Comparison of ENCODE assay signal across 24 cellular contexts in the genomic region with DNA sequence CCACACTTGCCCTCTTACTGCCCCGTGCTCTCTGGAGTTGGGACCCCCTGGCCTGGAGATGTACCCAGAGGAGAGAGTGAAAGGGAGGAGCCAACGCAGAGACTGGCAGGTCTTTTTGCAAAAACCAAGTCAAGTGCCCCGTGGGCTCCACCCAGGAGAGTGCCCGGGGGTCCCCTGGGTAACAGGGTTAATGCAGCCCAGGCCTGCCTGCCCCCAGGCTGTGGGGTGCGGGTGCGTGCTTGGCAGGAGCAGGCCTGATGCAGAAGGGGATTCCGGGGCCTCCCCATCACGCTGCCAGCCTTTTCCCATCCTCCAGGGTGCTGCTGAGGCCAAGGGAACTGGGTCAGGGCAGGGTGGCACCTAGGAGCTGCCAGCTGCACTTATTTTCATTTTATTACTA.
"Had no signal": no experiment of that assay in that cellular context is flagged by ENCODE, and none has a peak within 500 bp of the region (broad histone marks: within the 10 kb centered on the region; RNA-seq: fewer than 3 reads in every experiment).

No MANE protein-coding gene starts in this region.

- DNase-seq: activated CD4-positive, alpha-beta T cell treated with anti-CD3 and anti-CD28 coated beads for 1 hour; activated CD4-positive, alpha-beta T cell treated with anti-CD3 and anti-CD28 coated beads, Interleukin-2, amount 10 ng/mL, durations not matched to agents 24 days and 14 days; activated CD4-positive, alpha-beta T cell treated with anti-CD3 and anti-CD28 coated beads, Interleukin-2, amount 50 U/mL, for 48 hours; activated gamma-delta T cell treated with Interleukin-2 at 50 U/mL for 16 hours; activated naive CD4-positive, alpha-beta T cell treated with anti-CD3 and anti-CD28 coated beads, Interleukin-2, amount 10 ng/mL, durations not matched to agents 7 days and 5 days; activated naive CD8-positive, alpha-beta T cell treated with anti-CD3 and anti-CD28 coated beads for 36 hours; activated T-cell treated with anti-CD3 and anti-CD28 coated beads for 4 hours; activated T-cell treated with anti-CD3 and anti-CD28 coated beads, Interleukin-2, amount 50 U/mL, for 48 hours; brain microvascular endothelial cell; KG1; NCI-H1048; NCI-H146; NCI-H1930; NCI-H2107; NCI-H2171 treated with DMSO at 0.1 percent for 48 hours; NCI-H226; NCI-H526 treated with DMSO at 0.1 percent for 48 hours; NCI-H82; NK-92 treated with Interleukin-12 subunit alpha and Interleukin-12 subunit beta, amount 100 ng/mL, for 24 hours; OCI-M1; SHP77 treated with DMSO at 0.1 percent for 48 hours had no signal

- ATAC-seq: WTC11 had no signal

- H3K4me3 ChIP-seq: cardiac muscle cell had no signal

- H3K27me3 ChIP-seq: brain microvascular endothelial cell, cardiac muscle cell had no signal

- H3K36me3 ChIP-seq: brain microvascular endothelial cell, cardiac muscle cell had no signal

- FAIRE-seq: RCC 7860 had no signal

- H3K27ac ChIP-seq: brain microvascular endothelial cell, cardiac muscle cell had no signal
